Comparison of ENCODE assay signal across 25 cellular contexts in the genomic region with DNA sequence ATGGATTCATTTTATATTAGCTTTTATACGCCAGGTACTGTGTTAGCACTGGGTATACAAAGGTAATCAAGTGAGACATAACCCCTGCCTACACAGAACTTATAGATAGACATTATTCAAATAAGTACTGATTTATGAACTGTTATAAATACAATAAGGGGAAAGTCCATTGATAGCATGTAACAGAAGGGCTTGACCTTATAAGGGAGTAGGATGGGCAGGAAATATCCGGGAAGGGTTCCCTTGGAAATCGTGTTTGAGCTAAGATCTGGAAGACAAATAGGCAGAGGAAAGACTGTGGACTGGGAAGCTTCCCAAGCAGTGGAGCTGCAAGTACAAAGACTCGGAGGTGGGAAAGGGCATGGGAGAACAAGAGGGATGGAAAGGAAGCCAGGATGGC.
DNase-seq lines count a peak whose midpoint lies in the region; ATAC-seq and TF ChIP-seq lines count a peak whose summit lies in the region.
"Had no signal": no experiment of that assay in that cellular context is flagged by ENCODE, and none has a peak within 500 bp of the region (broad histone marks: within the 10 kb centered on the region; RNA-seq: fewer than 3 reads in every experiment).

No MANE protein-coding gene starts in this region.

- no peaks in the 10 kb centered on the region for H3K27me3 ChIP-seq in CD4-positive, CD25-positive, alpha-beta regulatory T cell (ENCODE audit: control insufficient read depth, insufficient read depth, low read length)
- no peaks in the 10 kb centered on the region for H3K27me3 ChIP-seq in OCI-LY3 (ENCODE audit: low read depth, low read length)
- H3K27me3 ChIP-seq: BE2C had no signal

- H3K9me3 ChIP-seq in CD4-positive, CD25-positive, alpha-beta regulatory T cell (ENCODE audit: control insufficient read depth in 2 of 2, low read length in 2 of 2) = no peaks in the 10 kb centered on the region
- no peaks in the 10 kb centered on the region for H3K9me3 ChIP-seq in OCI-LY3 (ENCODE audit: insufficient read depth, low read length)
- H3K9me3 ChIP-seq: BE2C, HAP-1 had no signal

- no peaks in the 10 kb centered on the region for H3K27me3 Mint-ChIP-seq in activated CD4-positive, alpha-beta T cell treated with anti-CD3 and anti-CD28 coated beads, Interleukin-2, amount 10 ng/mL, durations not matched to agents 24 days and 14 days
- no peaks in the 10 kb centered on the region for H3K27me3 Mint-ChIP-seq in CD4-positive, CD25-positive, alpha-beta regulatory T cell
- no peaks in the 10 kb centered on the region for H3K27me3 Mint-ChIP-seq in MCF 10A (ENCODE audit: insufficient read depth, unreplicated experiment)

- H3K36me3 ChIP-seq in CD4-positive, CD25-positive, alpha-beta regulatory T cell (ENCODE audit: control insufficient read depth, insufficient read depth, low read length) = no peaks in the 10 kb centered on the region
- peaks cover 7% of the 10 kb centered on the region for H3K36me3 ChIP-seq in OCI-LY3 (replicated peaks; ENCODE audit: low read depth, low read length)
- H3K36me3 ChIP-seq: BE2C, HAP-1 had no signal

- DNase-seq in activated CD4-positive, alpha-beta T cell treated with anti-CD3 and anti-CD28 coated beads, Interleukin-2, amount 10 ng/mL, durations not matched to agents 24 days and 14 days = no peak
- DNase-seq in activated CD4-positive, alpha-beta T cell treated with anti-CD3 and anti-CD28 coated beads, Interleukin-2, amount 50 U/mL, for 4 hours = no peak
- DNase-seq in CD4-positive, CD25-positive, alpha-beta regulatory T cell = no peak
- DNase-seq in germinal center (ENCODE audit: low spot score) = peak; percentile 6
- no peak for DNase-seq in MCF 10A (ENCODE audit: unreplicated experiment)
- DNase-seq in stimulated activated CD4-positive, alpha-beta T cell treated with anti-CD3 and anti-CD28 coated beads, Interleukin-2, amount 100 ng/mL, for 24 hours = no peak
- DNase-seq in GF-D8 (lab: John Stamatoyannopoulos, UW) = no peak
- DNase-seq: 8988T, ACHN, BE2C, DMS79, HFFc6, IMR-90, NCI-H1048, NCI-H1417, NCI-H1694, NCI-H2081, NCI-H2227 treated with DMSO at 0.1 percent for 48 hours, NCI-H69, SHP77 treated with DMSO at 0.1 percent for 48 hours had no signal

- POLR2A ChIA-PET in MCF 10A (lab: Yijun Ruan, JAX) = interaction anchor here (0.6 kb wide), 1 partner anchor 322 kb away, joined by 3 read pairs; no protein-coding TSS in a partner anchor

- H3K79me2 ChIP-seq in OCI-LY3 (ENCODE audit: low read length) = no peaks in the 10 kb centered on the region

- no peak overlapping the region for H3K27ac ChIP-seq in CD4-positive, CD25-positive, alpha-beta regulatory T cell (ENCODE audit: insufficient read depth, low read length, poor library complexity, severe bottlenecking)
- H3K27ac ChIP-seq in OCI-LY3 (ENCODE audit: low read length) = peak overlapping the region; percentile 99
- H3K27ac ChIP-seq: KMS-11, RWPE1 had no signal

- ATAC-seq in CD4-positive, CD25-positive, alpha-beta regulatory T cell (ENCODE audit: low read depth in 2 of 2) = no peak
- ATAC-seq: Panc1 had no signal

- no peak overlapping the region for H3K4me3 ChIP-seq in CD4-positive, CD25-positive, alpha-beta regulatory T cell (ENCODE audit: low read depth, low read length)
- peak overlapping the region; percentile 43; the same call in 1 of the 2 replicates for H3K4me3 ChIP-seq in OCI-LY3 (ENCODE audit: low read length)
- H3K4me3 ChIP-seq: HAP-1 had no signal

- TF ChIP-seq CTCF in OCI-LY3 (IDR thresholded peaks at IDR 0.05; ENCODE audit: low read depth, low read length) = no peak
- TF ChIP-seq CTCF in MCF 10A (IDR thresholded peaks at IDR 0.05; ENCODE audit: unreplicated experiment) = no peak

- H4K20me1 ChIP-seq in OCI-LY3 (ENCODE audit: insufficient read depth, low read length) = no peaks in the 10 kb centered on the region

- CTCF ChIA-PET in MCF 10A (lab: Yijun Ruan, JAX) = no interaction called here

- peaks cover 31% of the 10 kb centered on the region for H3K9me3 Mint-ChIP-seq in activated CD4-positive, alpha-beta T cell treated with anti-CD3 and anti-CD28 coated beads, Interleukin-2, amount 10 ng/mL, durations not matched to agents 24 days and 14 days
- H3K9me3 Mint-ChIP-seq in CD4-positive, CD25-positive, alpha-beta regulatory T cell = peaks cover 0 to 5% (median 0%) of the 10 kb centered on the region in 7 donors
- H3K9me3 Mint-ChIP-seq in MCF 10A (ENCODE audit: unreplicated experiment) = no peaks in the 10 kb centered on the region

- peaks cover 29% of the 10 kb centered on the region for H3K4me1 Mint-ChIP-seq in activated CD4-positive, alpha-beta T cell treated with anti-CD3 and anti-CD28 coated beads, Interleukin-2, amount 10 ng/mL, durations not matched to agents 24 days and 14 days
- peaks cover 17 to 27% (median 21%) of the 10 kb centered on the region in 4 donors for H3K4me1 Mint-ChIP-seq in CD4-positive, CD25-positive, alpha-beta regulatory T cell
- H3K4me1 Mint-ChIP-seq in MCF 10A (ENCODE audit: insufficient read depth, unreplicated experiment) = no peaks in the 10 kb centered on the region

- H3K36me3 Mint-ChIP-seq in activated CD4-positive, alpha-beta T cell treated with anti-CD3 and anti-CD28 coated beads, Interleukin-2, amount 10 ng/mL, durations not matched to agents 24 days and 14 days (ENCODE audit: low read depth) = peaks cover 4% of the 10 kb centered on the region
- H3K36me3 Mint-ChIP-seq in CD4-positive, CD25-positive, alpha-beta regulatory T cell = peaks cover 3% of the 10 kb centered on the region
- H3K36me3 Mint-ChIP-seq in MCF 10A (ENCODE audit: insufficient read depth, unreplicated experiment) = no peaks in the 10 kb centered on the region

- intact Hi-C loops in activated CD4-positive, alpha-beta T cell treated with anti-CD3 and anti-CD28 coated beads, Interleukin-2, amount 10 ng/mL, durations not matched to agents 24 days and 14 days (cut with micrococcal nuclease) = no loop called here
- intact Hi-C loops in MCF 10A (cut with micrococcal nuclease) = no loop called here

- no peak overlapping the region for H3K4me3 Mint-ChIP-seq in activated CD4-positive, alpha-beta T cell treated with anti-CD3 and anti-CD28 coated beads, Interleukin-2, amount 10 ng/mL, durations not matched to agents 24 days and 14 days
- H3K4me3 Mint-ChIP-seq in CD4-positive, CD25-positive, alpha-beta regulatory T cell = no peak overlapping the region
- H3K4me3 Mint-ChIP-seq in MCF 10A (ENCODE audit: unreplicated experiment) = no peak overlapping the region
- H3K4me3 Mint-ChIP-seq: HFFc6 had no signal

- H2AFZ ChIP-seq in OCI-LY3 (ENCODE audit: low read depth, low read length) = 0 out of 2 replicates have a peak overlapping the region, but pooled peaks have one; percentile 14

- no TSS peak for BruUV-seq in MCF 10A (replicated peaks; lab: Mats Ljungman, UMichigan)

- peaks cover 19% of the 10 kb centered on the region for H3K4me1 ChIP-seq in CD4-positive, CD25-positive, alpha-beta regulatory T cell (ENCODE audit: control insufficient read depth, insufficient read depth, low read length, poor library complexity, severe bottlenecking)
- H3K4me1 ChIP-seq in OCI-LY3 (ENCODE audit: low read length) = peaks cover 62% of the 10 kb centered on the region
- H3K4me1 ChIP-seq: BE2C, HAP-1 had no signal

- peak overlapping the region; percentile 73 for H3K9ac ChIP-seq in OCI-LY3 (ENCODE audit: low read length)
- H3K9ac ChIP-seq: KMS-11 had no signal

- peak overlapping the region; percentile 72 for H3K27ac Mint-ChIP-seq in activated CD4-positive, alpha-beta T cell treated with anti-CD3 and anti-CD28 coated beads, Interleukin-2, amount 10 ng/mL, durations not matched to agents 24 days and 14 days
- peak overlapping the region in 2 of 3 donors; percentile 15 to 59 for H3K27ac Mint-ChIP-seq in CD4-positive, CD25-positive, alpha-beta regulatory T cell
- no peak overlapping the region for H3K27ac Mint-ChIP-seq in MCF 10A (ENCODE audit: low read depth, unreplicated experiment)
- H3K27ac Mint-ChIP-seq: HFFc6 had no signal

- peak overlapping the region; percentile 59 for H3K4me2 ChIP-seq in OCI-LY3 (ENCODE audit: low read length)
- H3K4me2 ChIP-seq: KMS-11 had no signal
